9 cellular contexts compared by ENCODE assay signal in the genomic region with DNA sequence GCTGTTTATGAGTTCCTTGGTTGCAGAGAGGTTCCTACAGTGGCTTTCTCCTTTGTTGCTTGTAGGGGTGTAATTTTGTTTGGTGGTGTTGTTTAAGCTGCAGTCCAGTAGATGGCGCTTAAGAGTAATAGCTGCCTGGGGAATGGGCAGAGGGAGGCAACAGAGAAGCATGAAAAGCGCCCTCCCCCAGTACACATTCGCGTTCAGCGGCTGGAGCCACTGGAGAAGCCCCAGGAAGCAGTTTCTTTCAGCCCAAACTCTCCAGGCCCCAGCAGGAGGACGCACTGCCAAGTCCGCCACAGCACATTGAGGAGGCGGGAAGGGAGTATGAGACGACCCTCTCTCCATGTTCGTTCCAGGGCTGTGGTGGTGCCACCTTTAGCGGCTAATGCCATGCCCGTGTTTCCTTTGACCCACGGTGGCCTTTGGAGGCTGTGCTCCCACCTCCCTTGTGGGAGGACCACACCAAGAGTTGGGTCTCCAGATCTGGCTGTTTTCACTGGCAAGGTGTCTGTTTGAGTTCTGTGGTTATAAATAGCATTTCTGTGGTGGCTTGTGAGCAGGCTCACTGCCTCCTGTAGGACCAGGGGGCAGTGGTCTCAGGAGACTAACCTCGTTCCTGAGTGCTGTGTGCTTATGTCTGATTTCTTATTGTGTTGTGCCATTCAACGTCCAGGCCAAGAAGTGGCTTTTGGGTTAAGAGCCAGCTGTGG.
DNase-seq lines count a peak whose midpoint lies in the region; ATAC-seq and TF ChIP-seq lines count a peak whose summit lies in the region.
"Had no signal": no experiment of that assay in that cellular context is flagged by ENCODE, and none has a peak within 500 bp of the region (broad histone marks: within the 10 kb centered on the region; RNA-seq: fewer than 3 reads in every experiment).

No MANE protein-coding gene starts in this region.

- H3K36me3 Mint-ChIP-seq in dendritic cell treated with granulocyte-macrophage colony-stimulating factor and Interleukin-4, amounts not matched to agents 40 ng/mL and 50 ng/mL, for 4 days (ENCODE audit: low read depth) = peaks cover 80% of the 10 kb centered on the region

- H3K4me3 ChIP-seq in OCI-LY7 (ENCODE audit: low read depth, low read length, poor library complexity, severe bottlenecking) = no peak overlapping the region

- H3K36me3 ChIP-seq in OCI-LY7 (ENCODE audit: insufficient read depth, low read length) = no peaks in the 10 kb centered on the region

- DNase-seq in COLO668 (lab: John Stamatoyannopoulos, UW; ENCODE audit: unreplicated experiment) (peak; percentile 24), OCI-LY7 (ENCODE audit: low spot score) (peak; percentile 45), medulla oblongata (ENCODE audit: extremely low spot score) (peak; percentile 49)
- DNase-seq: activated B cell treated with CpG ODN at 0.5 μM for 24 hours had no signal

- H3K79me2 ChIP-seq in OCI-LY7 (ENCODE audit: insufficient read depth, low read depth, low read length) = no peaks in the 10 kb centered on the region

- H3K27ac ChIP-seq in OCI-LY7 (ENCODE audit: low read depth, low read length, poor library complexity, severe bottlenecking) = no peak overlapping the region

- H3K9me2 ChIP-seq in OCI-LY7 (ENCODE audit: insufficient read depth, low read length) = no peaks in the 10 kb centered on the region

- no peaks in the 10 kb centered on the region for H3K9me3 ChIP-seq in OCI-LY7 (ENCODE audit: low read length)

- peak; percentile 91 for TF ChIP-seq CTCF in OCI-LY7 (conservative IDR thresholded peaks at IDR 0.05; ENCODE audit: low read length)

- ATAC-seq in GM19372 (IDR thresholded peaks at IDR 0.05; ENCODE audit: low read depth, unreplicated experiment) = peak; percentile 42
- no peak for ATAC-seq in HG03442 (IDR thresholded peaks at IDR 0.05; ENCODE audit: unreplicated experiment)
- ATAC-seq in HG02970 (IDR thresholded peaks at IDR 0.05; ENCODE audit: low FRiP score, unreplicated experiment) = no peak
- no peak for ATAC-seq in HG03095 (IDR thresholded peaks at IDR 0.05; ENCODE audit: unreplicated experiment)

- no peak overlapping the region for H2AFZ ChIP-seq in OCI-LY7 (ENCODE audit: low read length)

- CTCF ChIA-PET in OCI-LY7 (lab: Charles Lee; ENCODE audit: unreplicated experiment) = no interaction called here

- H3K27ac Mint-ChIP-seq in dendritic cell treated with granulocyte-macrophage colony-stimulating factor and Interleukin-4, amounts not matched to agents 40 ng/mL and 50 ng/mL, for 4 days = peak overlapping the region; percentile 35
- H3K27ac Mint-ChIP-seq: activated B cell treated with CpG ODN at 0.5 μM for 24 hours had no signal

- no peaks in the 10 kb centered on the region for H4K20me1 ChIP-seq in OCI-LY7 (ENCODE audit: insufficient read depth, low read length)

- POLR2A ChIA-PET in OCI-LY7 (lab: Charles Lee) = interaction anchor here (0.6 kb wide), 1 partner anchor 80 kb away, joined by 3 read pairs; no protein-coding TSS in a partner anchor

- intact Hi-C loops in OCI-LY7 (cut with micrococcal nuclease; ENCODE audit: unreplicated experiment) = no loop called here
- intact Hi-C loops in dendritic cell treated with granulocyte-macrophage colony-stimulating factor and Interleukin-4, amounts not matched to agents 40 ng/mL and 50 ng/mL, for 4 days (cut with micrococcal nuclease) = no loop called here

- no peaks in the 10 kb centered on the region for H3K27me3 Mint-ChIP-seq in dendritic cell treated with granulocyte-macrophage colony-stimulating factor and Interleukin-4, amounts not matched to agents 40 ng/mL and 50 ng/mL, for 4 days

- peaks cover 65% of the 10 kb centered on the region for H3K4me1 Mint-ChIP-seq in dendritic cell treated with granulocyte-macrophage colony-stimulating factor and Interleukin-4, amounts not matched to agents 40 ng/mL and 50 ng/mL, for 4 days (ENCODE audit: low read depth)
- H3K4me1 Mint-ChIP-seq: activated B cell treated with CpG ODN at 0.5 μM for 24 hours had no signal

- BruUV-seq in OCI-LY7 (replicated peaks; lab: Mats Ljungman, UMichigan) = no TSS peak

- H3K9me3 Mint-ChIP-seq in dendritic cell treated with granulocyte-macrophage colony-stimulating factor and Interleukin-4, amounts not matched to agents 40 ng/mL and 50 ng/mL, for 4 days = no peaks in the 10 kb centered on the region
- H3K9me3 Mint-ChIP-seq: activated B cell treated with CpG ODN at 0.5 μM for 24 hours had no signal

- H3K4me2 ChIP-seq in OCI-LY7 (ENCODE audit: low read length) = no peak overlapping the region

- H3K4me1 ChIP-seq in OCI-LY7 (ENCODE audit: insufficient read depth, low read length, poor library complexity, severe bottlenecking) = no peaks in the 10 kb centered on the region

- H3K4me3 Mint-ChIP-seq in dendritic cell treated with granulocyte-macrophage colony-stimulating factor and Interleukin-4, amounts not matched to agents 40 ng/mL and 50 ng/mL, for 4 days = no peak overlapping the region
- H3K4me3 Mint-ChIP-seq: activated B cell treated with CpG ODN at 0.5 μM for 24 hours had no signal
